1 cellular context compared by ENCODE assay signal in genomic region chr18:68172842-68173549, GRCh38.
TF ChIP-seq lines count a peak whose summit lies in the region.

No MANE protein-coding gene starts in this region.

TF ChIP-seq in GM23338, 12 proteins besides CTCF, POLR2A, EP300 and RAD21 (continued from another document):
- TF ChIP-seq ZNF462 (CRISPR knock-in tag; IDR thresholded peaks at IDR 0.05): no peak
